Comparison of ENCODE assay signal across 21 cellular contexts in the genomic region with DNA sequence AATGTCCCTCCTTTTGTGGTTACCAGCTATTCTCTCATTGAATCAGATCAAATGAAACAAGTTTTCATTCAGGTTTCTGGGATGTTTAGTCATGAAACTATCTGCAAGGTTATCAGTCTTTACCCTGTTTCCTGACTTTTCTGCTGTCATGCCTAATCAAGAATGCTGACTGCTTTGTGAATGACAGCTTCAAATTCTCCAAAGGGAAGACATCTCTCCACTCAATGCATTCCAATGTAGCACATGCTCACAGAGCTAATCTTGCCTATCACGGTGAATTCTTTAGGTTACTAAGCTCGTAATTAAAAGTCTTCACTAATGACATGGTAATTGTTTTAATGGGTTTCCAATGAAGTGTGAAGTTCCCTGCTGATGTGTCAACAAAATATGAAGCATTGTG.
"Had no signal": no experiment of that assay in that cellular context is flagged by ENCODE, and none has a peak within 500 bp of the region (broad histone marks: within the 10 kb centered on the region; RNA-seq: fewer than 3 reads in every experiment).

No MANE protein-coding gene starts in this region.

- ATAC-seq: activated CD4-positive, CD25-positive, alpha-beta regulatory T cell treated with anti-CD3 and anti-CD28 coated beads, Interleukin-2, amount 50 U/mL, for 24 hours; activated CD8-positive, alpha-beta memory T cell treated with anti-CD3 and anti-CD28 coated beads, Interleukin-2, amount 10 ng/mL, durations not matched to agents 7 days and 5 days; heart left ventricle; naive thymus-derived CD8-positive, alpha-beta T cell; right cardiac atrium had no signal

- DNase-seq: activated CD4-positive, alpha-beta memory T cell treated with anti-CD3 and anti-CD28 coated beads, Interleukin-2, amount 10 ng/mL, durations not matched to agents 7 days and 5 days; activated CD4-positive, alpha-beta T cell treated with anti-CD3 and anti-CD28 coated beads, Interleukin-2, amount 10 ng/mL, durations not matched to agents 24 days and 14 days; activated CD8-positive, alpha-beta memory T cell treated with anti-CD3 and anti-CD28 coated beads, Interleukin-2, amount 10 ng/mL, durations not matched to agents 7 days and 5 days; activated effector memory CD4-positive, alpha-beta T cell treated with anti-CD3 and anti-CD28 coated beads, Interleukin-2, amount 50 U/mL, for 16 hours; activated naive CD4-positive, alpha-beta T cell treated with anti-CD3 and anti-CD28 coated beads, Interleukin-2, amount 10 ng/mL, durations not matched to agents 7 days and 5 days; activated T-cell treated with anti-CD3 and anti-CD28 coated beads for 4 hours; amygdala; cerebellar nuclear complex; heart left ventricle; immature natural killer cell; left ventricle myocardium inferior; naive thymus-derived CD8-positive, alpha-beta T cell; ovary; right cardiac atrium; stimulated activated CD4-positive, alpha-beta T cell treated with anti-CD3 and anti-CD28 coated beads, Interleukin-4, amount 100 ng/mL, for 24 hours; substantia nigra; T1000; thyroid gland had no signal

- H3K4me3 ChIP-seq: coronary artery, heart left ventricle, left ventricle myocardium inferior, ovary, prostate gland, thyroid gland had no signal
